Comparison of ENCODE assay signal across 8 cellular contexts in the genomic region with DNA sequence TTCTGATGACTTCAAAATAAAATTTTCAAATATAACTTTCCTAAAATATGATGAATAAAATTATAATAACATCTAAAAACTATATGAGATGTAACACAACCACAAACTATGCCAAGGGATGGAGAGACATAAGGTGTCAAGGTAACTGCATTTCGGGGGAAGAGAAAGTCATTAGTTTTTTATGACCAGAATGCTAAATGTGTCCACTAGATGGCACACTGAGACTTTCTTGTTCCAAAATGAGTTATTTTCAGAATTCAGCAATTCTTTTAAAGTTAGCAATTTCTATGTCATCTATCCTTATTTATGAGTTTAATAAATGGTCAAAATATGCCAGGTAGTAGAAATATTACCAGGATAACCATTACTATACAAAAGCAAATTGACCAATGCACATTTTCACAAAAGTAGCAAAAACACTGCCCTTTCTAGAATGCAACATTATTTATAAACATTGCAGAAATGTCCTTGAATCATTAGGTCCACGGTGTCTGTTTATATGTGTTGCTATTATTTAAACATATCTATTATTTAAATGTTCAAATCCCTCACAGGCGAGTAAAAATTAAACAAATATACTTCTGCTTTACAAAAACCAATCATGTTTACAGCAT.
DNase-seq lines count a peak whose midpoint lies in the region; ATAC-seq and TF ChIP-seq lines count a peak whose summit lies in the region.

No MANE protein-coding gene starts in this region.

- H2AK5ac ChIP-seq in IMR-90 (ENCODE audit: low read depth, low read length): no peak overlapping the region

- intact Hi-C loops in IMR-90 (cut with micrococcal nuclease): loop anchor here (1.0 to 10.0 kb wide), 3 partner anchors 154 to 582 kb away; a partner anchor contains a TSS

- no peak overlapping the region for H3K4me3 Mint-ChIP-seq in glutamatergic neuron (ENCODE audit: unreplicated experiment)

- dilution Hi-C loops in IMR-90 (cut with HindIII; ENCODE audit: low sequenced_read_pairs, unreplicated experiment): loop anchor here (25.0 kb wide), 1 partner anchor 153 kb away; no protein-coding TSS in a partner anchor

- H3K18ac ChIP-seq in IMR-90 (ENCODE audit: low read depth, low read length): no peak overlapping the region

- no peaks in the 10 kb centered on the region for H3K4me1 ChIP-seq in IMR-90 (ENCODE audit: control insufficient read depth, insufficient read depth, low read length)

- H3K14ac ChIP-seq in IMR-90 (replicated peaks; ENCODE audit: low read depth, low read length): no peak overlapping the region

- 0 out of 2 replicates have a peak, but pooled peaks have one; percentile 27 for ATAC-seq in IMR-90 (ENCODE audit: low read depth)
- ATAC-seq in HG03108 (IDR thresholded peaks at IDR 0.05; ENCODE audit: unreplicated experiment): no peak

- H3K27me3 Mint-ChIP-seq in glutamatergic neuron (ENCODE audit: unreplicated experiment): peaks cover 2% of the 10 kb centered on the region

- H3K23ac ChIP-seq in IMR-90 (ENCODE audit: low read depth, low read length): no peak overlapping the region

- H3K4me2 ChIP-seq in IMR-90 (ENCODE audit: low read depth, low read length): no peak overlapping the region

- BruUV-seq in IMR-90 (replicated peaks; lab: Mats Ljungman, UMichigan): no TSS peak

- no peaks in the 10 kb centered on the region for H3K4me1 Mint-ChIP-seq in glutamatergic neuron (ENCODE audit: low read depth, unreplicated experiment)

- no CpG with 5 or more reads among the region's 3 CpGs for WGBS in IMR-90 (ENCODE audit: extremely low coverage in 2 of 2, insufficient read length in 1 of 2), 2 experiments

- no peak overlapping the region for H3K56ac ChIP-seq in IMR-90 (ENCODE audit: extremely low read depth, insufficient read depth, low read length)

- no peak overlapping the region for H2BK120ac ChIP-seq in IMR-90 (ENCODE audit: low read depth, low read length)

- no peak overlapping the region for H3K4me3 ChIP-seq in IMR-90 (ENCODE audit: insufficient read depth, low read depth, low read length)

- H2BK20ac ChIP-seq in IMR-90 (ENCODE audit: low read depth, low read length): no peak overlapping the region

- H4K8ac ChIP-seq in IMR-90 (ENCODE audit: low read depth in 2 of 2, low read length in 2 of 2): no peak overlapping the region

- CTCF ChIA-PET in IMR-90 (lab: Yijun Ruan, JAX): no interaction called here

- H3K4ac ChIP-seq in IMR-90 (ENCODE audit: low read depth, low read length): no peak overlapping the region

- no peak overlapping the region for H2BK5ac ChIP-seq in IMR-90 (ENCODE audit: low read depth, low read length, poor library complexity, severe bottlenecking)

- in situ Hi-C loops in IMR-90 (cut with MboI; ENCODE audit: low sequenced_read_pairs): no loop called here

- no peaks in the 10 kb centered on the region for H3K36me3 ChIP-seq in IMR-90 (ENCODE audit: control insufficient read depth, insufficient read depth, low read length)

- no peak overlapping the region for H2AK9ac ChIP-seq in IMR-90 (replicated peaks; ENCODE audit: low read depth, low read length, poor library complexity)

- H4K20me1 ChIP-seq in IMR-90 (ENCODE audit: insufficient read depth, low read length): no peaks in the 10 kb centered on the region

- peak; percentile 70 for TF ChIP-seq CTCF in IMR-90 (conservative IDR thresholded peaks at IDR 0.05; ENCODE audit: low read depth, low read length)
- TF ChIP-seq CTCF in VCaP (conservative IDR thresholded peaks at IDR 0.05): peak; percentile 88
- TF ChIP-seq CTCF in glutamatergic neuron (IDR thresholded peaks at IDR 0.05; ENCODE audit: partially characterized antibody, unreplicated experiment): peak; percentile 86

- H3K9me3 ChIP-seq in IMR-90 (ENCODE audit: control insufficient read depth, insufficient read depth, low read length): no peaks in the 10 kb centered on the region

- no peaks in the 10 kb centered on the region for H3K79me1 ChIP-seq in IMR-90 (ENCODE audit: low read depth in 1 of 2, low read length in 2 of 2)

- H4K91ac ChIP-seq in IMR-90 (ENCODE audit: insufficient read depth, low read depth, low read length): no peak overlapping the region

- H3K27ac ChIP-seq in IMR-90 (ENCODE audit: insufficient read depth, low read length): no peak overlapping the region
- H3K27ac ChIP-seq in VCaP: peak overlapping the region; percentile 80

- no peak overlapping the region for H3K9ac ChIP-seq in IMR-90 (ENCODE audit: low read depth, low read length)

- H2AFZ ChIP-seq in IMR-90 (replicated peaks; ENCODE audit: low read length, poor library complexity): no peak overlapping the region

- no peaks in the 10 kb centered on the region for H3K9me1 ChIP-seq in IMR-90 (ENCODE audit: insufficient read depth, low read length)

- POLR2A ChIA-PET in IMR-90 (lab: Charles Lee; ENCODE audit: unreplicated experiment): no interaction called here

- DNase-seq in SIG-M5 treated with dmso at 0.1 percent for 504 hours (lab: John Stamatoyannopoulos, UW; ENCODE audit: unreplicated experiment) (peak; percentile 57), SIG-M5 (lab: John Stamatoyannopoulos, UW) (no peak), IMR-90 (peak; percentile 39), glutamatergic neuron (no peak), superior temporal gyrus (ENCODE audit: extremely low spot score) (peak; percentile 90), cerebellar nuclear complex (lab: John Stamatoyannopoulos, UW) (no peak)

- no peak overlapping the region for H3K27ac Mint-ChIP-seq in glutamatergic neuron (ENCODE audit: unreplicated experiment)

- no peaks in the 10 kb centered on the region for H3K9me3 Mint-ChIP-seq in glutamatergic neuron (ENCODE audit: unreplicated experiment)

- no peak overlapping the region for H2BK15ac ChIP-seq in IMR-90 (ENCODE audit: low read depth, low read length)

- TF ChIP-seq RAD21 in IMR-90 (IDR thresholded peaks at IDR 0.05; ENCODE audit: low read length): peak; percentile 69

- H4K5ac ChIP-seq in IMR-90 (ENCODE audit: low read depth, low read length): no peak overlapping the region

- no peaks in the 10 kb centered on the region for H3K36me3 Mint-ChIP-seq in glutamatergic neuron (ENCODE audit: unreplicated experiment)

- TF ChIP-seq POLR2A in IMR-90 (IDR thresholded peaks at IDR 0.05; ENCODE audit: low read depth, low read length): no peak

- no peaks in the 10 kb centered on the region for H3K27me3 ChIP-seq in IMR-90 (ENCODE audit: control insufficient read depth, insufficient read depth, low read length)

TF ChIP-seq in IMR-90, 13 proteins besides CTCF, POLR2A, EP300 and RAD21:
- TF ChIP-seq CEBPB (IDR thresholded peaks at IDR 0.05; ENCODE audit: low read depth, low read length): no peak
- TF ChIP-seq CHD1 (IDR thresholded peaks at IDR 0.05; ENCODE audit: low read depth, low read length): no peak
- TF ChIP-seq SMC3 (IDR thresholded peaks at IDR 0.05; ENCODE audit: low read depth, low read length): peak; percentile 63
- no peak for TF ChIP-seq FOS (IDR thresholded peaks at IDR 0.05; ENCODE audit: low read depth, low read length)
- TF ChIP-seq, protein P1, sequence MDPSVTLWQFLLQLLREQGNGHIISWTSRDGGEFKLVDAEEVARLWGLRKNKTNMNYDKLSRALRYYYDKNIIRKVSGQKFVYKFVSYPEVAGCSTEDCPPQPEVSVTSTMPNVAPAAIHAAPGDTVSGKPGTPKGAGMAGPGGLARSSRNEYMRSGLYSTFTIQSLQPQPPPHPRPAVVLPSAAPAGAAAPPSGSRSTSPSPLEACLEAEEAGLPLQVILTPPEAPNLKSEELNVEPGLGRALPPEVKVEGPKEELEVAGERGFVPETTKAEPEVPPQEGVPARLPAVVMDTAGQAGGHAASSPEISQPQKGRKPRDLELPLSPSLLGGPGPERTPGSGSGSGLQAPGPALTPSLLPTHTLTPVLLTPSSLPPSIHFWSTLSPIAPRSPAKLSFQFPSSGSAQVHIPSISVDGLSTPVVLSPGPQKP (IDR thresholded peaks at IDR 0.05; ENCODE audit: borderline replicate concordance, low read depth, low read length): no peak

Comparison
In these comparisons a context has a peak if more than half of its experiments do, and no peak if none do; other contexts are left out.
1. DNase-seq: peak in SIG-M5 treated with dmso at 0.1 percent for 504 hours (single experiment), IMR-90 (single experiment) and superior temporal gyrus (single experiment); none in SIG-M5 (single experiment), glutamatergic neuron (single experiment) and cerebellar nuclear complex (0 of 2).
2. Peak in every context shown above with its lines, with median percentiles within 50 percentile points of each other: CTCF ChIP-seq.